19 cellular contexts compared by ENCODE assay signal in the genomic region with DNA sequence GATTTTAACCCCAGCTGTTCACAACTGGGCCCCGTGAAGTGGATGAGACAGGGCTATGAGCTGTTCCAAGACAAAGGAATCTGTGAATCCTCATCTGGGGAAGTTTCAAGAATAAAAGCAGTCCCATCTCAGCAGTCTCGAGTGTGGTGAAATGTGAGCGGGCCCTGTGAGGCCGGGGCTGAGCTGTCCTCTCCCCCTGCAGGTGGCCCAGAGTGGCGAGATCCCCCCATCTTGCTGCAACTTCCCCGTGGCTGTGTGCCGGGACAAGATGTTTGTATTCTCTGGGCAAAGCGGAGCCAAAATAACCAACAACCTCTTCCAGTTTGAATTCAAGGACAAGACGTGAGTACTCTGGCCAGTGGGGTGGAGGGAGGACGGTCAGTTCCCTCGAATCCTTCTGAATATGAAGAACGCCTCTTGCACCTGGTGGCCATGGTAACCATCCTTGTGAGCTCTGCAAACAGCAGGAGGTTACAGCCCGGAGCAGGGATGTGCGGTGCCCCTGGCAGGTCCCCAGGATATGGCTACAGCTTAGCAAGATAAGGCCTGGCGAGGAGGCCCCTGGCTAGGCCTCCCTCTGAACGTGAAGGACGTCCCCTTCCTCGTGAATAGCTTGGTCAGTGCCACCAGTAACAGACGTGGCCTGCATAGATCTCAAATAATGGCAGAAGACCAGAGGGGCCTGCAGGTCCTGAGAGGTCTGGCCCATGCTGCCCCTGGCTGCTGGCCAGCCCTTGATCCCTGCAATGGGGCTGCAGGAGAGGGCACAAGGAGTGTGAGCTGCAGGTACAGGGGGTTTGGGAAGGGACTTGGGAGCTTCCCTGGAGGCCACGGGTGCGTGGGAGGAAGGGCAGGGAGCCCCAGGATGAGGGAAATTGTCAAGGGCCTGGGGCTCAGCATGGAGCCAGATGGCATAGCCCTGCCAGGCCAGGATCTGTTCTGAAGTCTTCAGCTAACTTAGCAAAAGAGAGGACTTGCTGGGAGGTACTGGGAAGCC. TPM values are rescaled to one million over a fixed set of nuclear protein-coding genes. Genes with fewer than 3 reads are reported as not detected.
DNase-seq lines count a peak whose midpoint lies in the region; ATAC-seq, FAIRE-seq and TF ChIP-seq lines count a peak whose summit lies in the region.
"Had no signal": no experiment of that assay in that cellular context is flagged by ENCODE, and none has a peak within 500 bp of the region (broad histone marks: within the 10 kb centered on the region; RNA-seq: fewer than 3 reads in every experiment).

No MANE protein-coding gene starts in this region.

- H2BK5ac ChIP-seq in IMR-90 (ENCODE audit: low read depth, low read length, poor library complexity, severe bottlenecking): no peak overlapping the region

- H3K9me3 ChIP-seq in IMR-90 (ENCODE audit: control insufficient read depth, insufficient read depth, low read length) (no peaks in the 10 kb centered on the region), kidney (ENCODE audit: control insufficient read depth in 1 of 2, low read length in 2 of 2) (no peaks in the 10 kb centered on the region), testis (no peaks in the 10 kb centered on the region)
- H3K9me3 ChIP-seq: MG63 had no signal

- POLR2A ChIA-PET in IMR-90 (lab: Charles Lee; ENCODE audit: unreplicated experiment) (no interaction called here), WTC11 (lab: Charles Lee) (interaction anchor here (0.9 kb wide), 1 partner anchor 9 kb away, joined by 3 read pairs; no protein-coding TSS in a partner anchor)

- no peak overlapping the region for H4K8ac ChIP-seq in IMR-90 (ENCODE audit: low read depth in 2 of 2, low read length in 2 of 2)

- TF ChIP-seq POLR2A in IMR-90 (IDR thresholded peaks at IDR 0.05; ENCODE audit: low read depth, low read length) (no peak), testis (IDR thresholded peaks at IDR 0.05) (no peak), H54 (IDR thresholded peaks at IDR 0.05; ENCODE audit: low read depth, low read length) (no peak)

- H4K91ac ChIP-seq in IMR-90 (ENCODE audit: insufficient read depth, low read depth, low read length): no peak overlapping the region

- no peak overlapping the region for H2AK5ac ChIP-seq in IMR-90 (ENCODE audit: low read depth, low read length)

- peaks cover 13% of the 10 kb centered on the region for H3K36me3 Mint-ChIP-seq in WTC11
- H3K36me3 Mint-ChIP-seq: IgD-negative memory B cell had no signal

- H3K4me3 ChIP-seq in IMR-90 (ENCODE audit: insufficient read depth, low read depth, low read length) (no peak overlapping the region), kidney (ENCODE audit: low read length in 2 of 2) (no peak overlapping the region), testis (no peak overlapping the region)
- H3K4me3 ChIP-seq: MG63 had no signal

- WGBS in IMR-90 (ENCODE audit: extremely low coverage in 2 of 2, insufficient read length in 1 of 2), 2 experiments: 85% methylated on average over 3 of the region's 21 CpGs; no CpG with 5 or more reads in 1 of the 2 experiments
- WGBS in testis, 2 donors: 44 to 53% methylated on average over 20 to 21 of the region's 21 CpGs

- H3K27me3 Mint-ChIP-seq in WTC11 (ENCODE audit: low read depth): no peaks in the 10 kb centered on the region
- H3K27me3 Mint-ChIP-seq: IgD-negative memory B cell had no signal

- no peak overlapping the region for H2AFZ ChIP-seq in IMR-90 (replicated peaks; ENCODE audit: low read length, poor library complexity)

- intact Hi-C loops in IMR-90 (cut with micrococcal nuclease) (no loop called here), kidney (cut with DNase I) (no loop called here), testis (cut with DNase I; ENCODE audit: low total_unique reads) (no loop called here)

- DNase-seq in IMR-90: no peak
- DNase-seq in WTC11 (ENCODE audit: low spot score): no peak
- DNase-seq in kidney: peak; percentile 54
- peak; percentile 74 for DNase-seq in testis
- DNase-seq in cerebellar nuclear complex (lab: John Stamatoyannopoulos, UW): no peak
- DNase-seq in H54 (ENCODE audit: insufficient read length, low spot score): no peak
- DNase-seq in OCI-M1 (lab: John Stamatoyannopoulos, UW): no peak
- DNase-seq: DMS79 treated with DMSO at 0.1 percent for 48 hours, H7, Kasumi-1, MG63, NCI-H1048, NCI-H1436, NCI-H2029, NCI-H345, NCI-H524 treated with DMSO at 0.1 percent for 48 hours had no signal

- no peaks in the 10 kb centered on the region for H3K4me1 ChIP-seq in IMR-90 (ENCODE audit: control insufficient read depth, insufficient read depth, low read length)
- no peaks in the 10 kb centered on the region for H3K4me1 ChIP-seq in kidney (ENCODE audit: control insufficient read depth in 1 of 2, insufficient read depth in 1 of 2, low read depth in 1 of 2, low read length in 2 of 2)
- peaks cover 22% of the 10 kb centered on the region for H3K4me1 ChIP-seq in testis

- no peak overlapping the region for H2BK15ac ChIP-seq in IMR-90 (ENCODE audit: low read depth, low read length)

- no peaks in the 10 kb centered on the region for H3K4me1 Mint-ChIP-seq in WTC11
- H3K4me1 Mint-ChIP-seq: CD14-positive monocyte had no signal

- no peak overlapping the region for H2BK20ac ChIP-seq in IMR-90 (ENCODE audit: low read depth, low read length)

- no peaks in the 10 kb centered on the region for H3K9me1 ChIP-seq in IMR-90 (ENCODE audit: insufficient read depth, low read length)

- peaks cover 59% of the 10 kb centered on the region for H3K36me3 ChIP-seq in IMR-90 (ENCODE audit: control insufficient read depth, insufficient read depth, low read length)
- peaks cover 5 to 11% of the 10 kb centered on the region in 2 donors for H3K36me3 ChIP-seq in kidney (ENCODE audit: control insufficient read depth in 1 of 2, insufficient read depth in 2 of 2, low read length in 2 of 2)
- H3K36me3 ChIP-seq in testis (ENCODE audit: low read depth, missing control alignments): no peaks in the 10 kb centered on the region

- TF ChIP-seq CTCF in IMR-90 (conservative IDR thresholded peaks at IDR 0.05; ENCODE audit: low read depth, low read length): no peak
- no peak for TF ChIP-seq CTCF in WTC11 (IDR thresholded peaks at IDR 0.05)
- TF ChIP-seq CTCF in kidney (IDR thresholded peaks at IDR 0.05; ENCODE audit: borderline replicate concordance, extremely low read depth, insufficient read depth): no peak
- TF ChIP-seq CTCF in testis (IDR thresholded peaks at IDR 0.05): no peak

- H4K20me1 ChIP-seq in IMR-90 (ENCODE audit: insufficient read depth, low read length): no peaks in the 10 kb centered on the region

- H3K27me3 ChIP-seq in IMR-90 (ENCODE audit: control insufficient read depth, insufficient read depth, low read length): no peaks in the 10 kb centered on the region
- H3K27me3 ChIP-seq in testis: no peaks in the 10 kb centered on the region
- H3K27me3 ChIP-seq: MG63 had no signal

- peak overlapping the region; percentile 42 for H2AK9ac ChIP-seq in IMR-90 (replicated peaks; ENCODE audit: low read depth, low read length, poor library complexity)

- H3K9me3 Mint-ChIP-seq in WTC11: no peaks in the 10 kb centered on the region
- H3K9me3 Mint-ChIP-seq: CD14-positive monocyte, IgD-negative memory B cell had no signal

- FAIRE-seq in kidney (lab: Jason Lieb, UNC): no peak
- FAIRE-seq in H54 (lab: Jason Lieb, UNC): no peak
- FAIRE-seq: HTR-8/SVneo had no signal

- H3K27ac ChIP-seq in IMR-90 (ENCODE audit: insufficient read depth, low read length): no peak overlapping the region
- no peak overlapping the region for H3K27ac ChIP-seq in kidney (ENCODE audit: low read depth in 2 of 2, low read length in 2 of 2)
- H3K27ac ChIP-seq in testis: peak overlapping the region; percentile 50 to 63

- peaks cover 0 to 12% of the 10 kb centered on the region in 2 experiments; a peak in 2 of 4 replicates for H3K79me1 ChIP-seq in IMR-90 (ENCODE audit: low read depth in 1 of 2, low read length in 2 of 2)

- no peak overlapping the region for H3K4ac ChIP-seq in IMR-90 (ENCODE audit: low read depth, low read length)

- in situ Hi-C loops in IMR-90 (cut with MboI; ENCODE audit: low sequenced_read_pairs): no loop called here

- H3K4me3 Mint-ChIP-seq in WTC11: no peak overlapping the region
- H3K4me3 Mint-ChIP-seq: CD14-positive monocyte, IgD-negative memory B cell had no signal

- H3K18ac ChIP-seq in IMR-90 (ENCODE audit: low read depth, low read length): no peak overlapping the region

- no peak overlapping the region for H3K56ac ChIP-seq in IMR-90 (ENCODE audit: extremely low read depth, insufficient read depth, low read length)

- no peak overlapping the region for H3K23ac ChIP-seq in IMR-90 (ENCODE audit: low read depth, low read length)

- peak overlapping the region; percentile 63; the same call in 1 of the 2 replicates for H3K27ac Mint-ChIP-seq in WTC11
- H3K27ac Mint-ChIP-seq: IgD-negative memory B cell had no signal

- no peak overlapping the region for H3K14ac ChIP-seq in IMR-90 (replicated peaks; ENCODE audit: low read depth, low read length)

- H3K9ac ChIP-seq in IMR-90 (ENCODE audit: low read depth, low read length) (no peak overlapping the region), kidney (ENCODE audit: low read length in 2 of 2) (no peak overlapping the region)

- no TSS peak for BruUV-seq in IMR-90 (replicated peaks; lab: Mats Ljungman, UMichigan)

- no peak overlapping the region for H4K5ac ChIP-seq in IMR-90 (ENCODE audit: low read depth, low read length)

- dilution Hi-C loops in IMR-90 (cut with HindIII; ENCODE audit: low sequenced_read_pairs, unreplicated experiment): no loop called here

- no peak for ATAC-seq in IMR-90 (ENCODE audit: low read depth)
- no peak for ATAC-seq in WTC11

- TF ChIP-seq RAD21 in IMR-90 (IDR thresholded peaks at IDR 0.05; ENCODE audit: low read length): no peak

- CTCF ChIA-PET in IMR-90 (lab: Yijun Ruan, JAX): interaction anchor here (0.5 kb wide), 1 partner anchor 36 kb away, joined by 3 read pairs; no protein-coding TSS in a partner anchor
- CTCF ChIA-PET in WTC11 (lab: Charles Lee): interaction anchor here (1.7 to 2.6 kb wide), 3 partner anchors 9 to 105 kb away, joined by 5 to 8 read pairs (median 6); a partner anchor contains a TSS

- H3K4me2 ChIP-seq in IMR-90 (ENCODE audit: low read depth, low read length): no peak overlapping the region

- no peak overlapping the region for H2BK120ac ChIP-seq in IMR-90 (ENCODE audit: low read depth, low read length)

RNA-seq across cellular contexts. Expression of a gene that starts 8.4 kb away (rescaled TPM):
- 19.2 and 22.8 TPM in 2 replicates for total RNA-seq in IMR-90 (2012; rRNA removed)
- polyA plus RNA-seq in IMR-90 (2012; rRNA removed): 41.3 and 43.8 TPM in 2 replicates
- polyA plus RNA-seq in IMR-90 (2012; cell fraction: cytosol; rRNA removed): 11.2 and 23.0 TPM in 2 replicates
- polyA plus RNA-seq in IMR-90 (2012; cell fraction: nucleus; rRNA removed; ENCODE audit: low replicate concordance): 241 and 472 TPM in 2 replicates
- 38.3 to 44.5 TPM (median 40.1 TPM) in 3 replicates for total RNA-seq in WTC11 (2021)
- 66.4 TPM for total RNA-seq in kidney
- polyA plus RNA-seq in kidney (ENCODE audit: insufficient read depth, low read depth, low replicate concordance): 24.3 TPM
- 10 to 100 TPM; 61.5 to 61.6 TPM for total RNA-seq in testis
- polyA plus RNA-seq in testis (ENCODE audit: insufficient read depth, low read depth, low replicate concordance): 32.4 TPM

RNA-seq across cellular contexts. Expression of a gene that starts 11.4 kb away (rescaled TPM):
- 13.3 and 14.2 TPM in 2 replicates for total RNA-seq in IMR-90 (2012; rRNA removed)
- polyA plus RNA-seq in IMR-90 (2012; rRNA removed): 19.8 and 23.2 TPM in 2 replicates
- 20.8 and 28.8 TPM in 2 replicates for polyA plus RNA-seq in IMR-90 (2012; cell fraction: cytosol; rRNA removed)
- polyA plus RNA-seq in IMR-90 (2012; cell fraction: nucleus; rRNA removed; ENCODE audit: low replicate concordance): 38.3 and 68.2 TPM in 2 replicates
- 18.7 to 23.9 TPM (median 19.3 TPM) in 3 replicates for total RNA-seq in WTC11 (2021)
- 25.5 TPM for total RNA-seq in kidney
- 44.1 TPM for polyA plus RNA-seq in kidney (ENCODE audit: insufficient read depth, low read depth, low replicate concordance)
- total RNA-seq in testis: 10 to 100 TPM; 75.8 to 96.5 TPM
- 60.6 TPM for polyA plus RNA-seq in testis (ENCODE audit: insufficient read depth, low read depth, low replicate concordance)

RNA-seq across cellular contexts. Expression of a gene that starts 23.4 kb away (rescaled TPM):
- total RNA-seq in IMR-90 (2012; rRNA removed) (under 0.01 and 0.18 TPM in 2 replicates), WTC11 (2021) (2.6 to 3.4 TPM (median 2.8 TPM) in 3 replicates), kidney (3.1 TPM), testis (1 to 10 TPM; 1.6 to 2.9 TPM)
- polyA plus RNA-seq in IMR-90 (2012; rRNA removed) (0.09 TPM in 2 replicates), kidney (ENCODE audit: insufficient read depth, low read depth, low replicate concordance) (4.4 TPM), testis (ENCODE audit: insufficient read depth, low read depth, low replicate concordance) (0.88 TPM)
- polyA plus RNA-seq in IMR-90 (2012; cell fraction: cytosol; rRNA removed): 0.20 TPM in 1 of 2 replicates, not detected in the other
- 0.83 and 1.3 TPM in 2 replicates for polyA plus RNA-seq in IMR-90 (2012; cell fraction: nucleus; rRNA removed; ENCODE audit: low replicate concordance)

RNA-seq across cellular contexts. Expression of a gene that starts 24.5 kb away (rescaled TPM):
- 0.56 and 0.90 TPM in 2 replicates for total RNA-seq in IMR-90 (2012; rRNA removed)
- polyA plus RNA-seq in IMR-90 (2012; rRNA removed): 1.4 and 1.6 TPM in 2 replicates
- 1.0 and 1.2 TPM in 2 replicates for polyA plus RNA-seq in IMR-90 (2012; cell fraction: cytosol; rRNA removed)
- polyA plus RNA-seq in IMR-90 (2012; cell fraction: nucleus; rRNA removed; ENCODE audit: low replicate concordance): 16.1 and 24.8 TPM in 2 replicates
- 0.13 to 0.69 TPM (median 0.30 TPM) in 3 replicates for total RNA-seq in WTC11 (2021)
- total RNA-seq in kidney: 1.0 TPM
- polyA plus RNA-seq in kidney (ENCODE audit: insufficient read depth, low read depth, low replicate concordance): 1.6 TPM
- total RNA-seq in testis: 10 to 100 TPM in 1 of 2 donors, 1 to 10 TPM in 1; 7.0 to 24.0 TPM
- 5.2 TPM for polyA plus RNA-seq in testis (ENCODE audit: insufficient read depth, low read depth, low replicate concordance)
- polyA plus RNA-seq: CD14-positive monocyte, IgD-negative memory B cell had no signal

RNA-seq across cellular contexts. Expression of a gene that starts 41.9 kb away (rescaled TPM):
- total RNA-seq in IMR-90 (2012; rRNA removed): not detected in 2 replicates
- polyA plus RNA-seq in IMR-90 (2012; rRNA removed): 0.03 and 0.06 TPM in 2 replicates
- polyA plus RNA-seq in IMR-90 (2012; cell fraction: cytosol; rRNA removed): 0.10 TPM in 1 of 2 replicates, not detected in the other
- polyA plus RNA-seq in IMR-90 (2012; cell fraction: nucleus; rRNA removed; ENCODE audit: low replicate concordance): 0.03 TPM in 2 replicates
- total RNA-seq in WTC11 (2021): 0.21 to 0.50 TPM (median 0.37 TPM) in 3 replicates
- total RNA-seq in kidney: 0.57 TPM
- 1.2 TPM for polyA plus RNA-seq in kidney (ENCODE audit: insufficient read depth, low read depth, low replicate concordance)
- 10 to 100 TPM; 60.3 to 64.8 TPM for total RNA-seq in testis
- 54.8 TPM for polyA plus RNA-seq in testis (ENCODE audit: insufficient read depth, low read depth, low replicate concordance)
- total RNA-seq: H7 had no signal
- polyA plus RNA-seq: CD14-positive monocyte, IgD-negative memory B cell had no signal

Comparison
In these comparisons a context has a peak if more than half of its experiments do, and no peak if none do; other contexts are left out.
1. DNase-seq: peak in kidney (single experiment) and testis (single experiment); none in IMR-90 (single experiment), WTC11 (single experiment), cerebellar nuclear complex (0 of 2), H54 (single experiment) and OCI-M1 (single experiment).
2. H3K27ac ChIP-seq: peak in testis (2 of 2); none in IMR-90 (single experiment) and kidney (0 of 2).